23 cellular contexts compared by ENCODE assay signal in genomic region chr3:8538223-8538622, GRCh38. TPM values are rescaled to one million over a fixed set of nuclear protein-coding genes. Genes with fewer than 3 reads are reported as not detected.
DNase-seq lines count a peak whose midpoint lies in the region; ATAC-seq, FAIRE-seq and TF ChIP-seq lines count a peak whose summit lies in the region.
"Had no signal": no experiment of that assay in that cellular context is flagged by ENCODE, and none has a peak within 500 bp of the region (broad histone marks: within the 10 kb centered on the region; RNA-seq: fewer than 3 reads in every experiment).

No MANE protein-coding gene starts in this region.

- ATAC-seq in lower lobe of right lung (no peak), gastroesophageal sphincter (no peak)
- ATAC-seq in activated CD8-positive, alpha-beta memory T cell treated with anti-CD3 and anti-CD28 coated beads, Interleukin-2, amount 10 ng/mL, durations not matched to agents 7 days and 5 days = no peak
- ATAC-seq: GM23338 had no signal

- H3K36me3 ChIP-seq in ACC112 (ENCODE audit: insufficient read depth, low read length) (peaks cover 21% of the 10 kb centered on the region), astrocyte (ENCODE audit: insufficient read depth, low read length) (peaks cover 12% of the 10 kb centered on the region), lower lobe of right lung (peaks cover 60% of the 10 kb centered on the region), smooth muscle cell (ENCODE audit: low read depth) (peaks cover 16% of the 10 kb centered on the region), gastroesophageal sphincter (peaks cover 0 to 22% of the 10 kb centered on the region in 2 donors)
- H3K36me3 ChIP-seq: BLaER1 treated with 17β-estradiol and CSF1 and Interleukin-3, amounts not matched to agents 10 nM and 100 nM had no signal

- H3K9ac ChIP-seq in astrocyte (ENCODE audit: low read length) (peak overlapping the region; percentile 77), smooth muscle cell (ENCODE audit: low read depth) (no peak overlapping the region)
- H3K9ac ChIP-seq: BLaER1 treated with 17β-estradiol and CSF1 and Interleukin-3, amounts not matched to agents 10 nM and 100 nM; SK-N-SH had no signal

- FAIRE-seq in astrocyte (lab: Jason Lieb, UNC) = no peak
- FAIRE-seq: G401.6 had no signal

- TF ChIP-seq CTCF in astrocyte (IDR thresholded peaks at IDR 0.05; ENCODE audit: insufficient read depth, low read depth, low read length) = no peak
- TF ChIP-seq CTCF in lower lobe of right lung (IDR thresholded peaks at IDR 0.05) = no peak
- no peak for TF ChIP-seq CTCF in smooth muscle cell (IDR thresholded peaks at IDR 0.05; ENCODE audit: borderline replicate concordance, insufficient read depth, poor library complexity, severe bottlenecking)
- no peak for TF ChIP-seq CTCF in gastroesophageal sphincter (IDR thresholded peaks at IDR 0.05)

- H3K79me2 ChIP-seq in ACC112 (ENCODE audit: control insufficient read depth, insufficient read depth, low read length, unreplicated experiment) (no peaks in the 10 kb centered on the region), astrocyte (ENCODE audit: insufficient read depth, low read length) (no peaks in the 10 kb centered on the region), smooth muscle cell (ENCODE audit: low read depth) (peaks cover 26% of the 10 kb centered on the region)

- H3F3A ChIP-seq in smooth muscle cell (ENCODE audit: low read depth) = peaks cover 59% of the 10 kb centered on the region

- H3K4me1 ChIP-seq in ACC112 (ENCODE audit: control insufficient read depth, insufficient read depth, low read length, unreplicated experiment) = peaks cover 12% of the 10 kb centered on the region
- peaks cover 21% of the 10 kb centered on the region for H3K4me1 ChIP-seq in astrocyte (ENCODE audit: insufficient read depth, low read length)
- peaks cover 52% of the 10 kb centered on the region for H3K4me1 ChIP-seq in lower lobe of right lung
- no peaks in the 10 kb centered on the region for H3K4me1 ChIP-seq in smooth muscle cell (ENCODE audit: low read depth)
- no peaks in the 10 kb centered on the region for H3K4me1 ChIP-seq in gastroesophageal sphincter

- CTCF ChIA-PET in activated CD8-positive, alpha-beta memory T cell treated with anti-CD3 and anti-CD28 coated beads, Interleukin-2, amount 10 ng/mL, durations not matched to agents 7 days and 5 days (lab: Charles Lee) = no interaction called here

- H3K27me3 Mint-ChIP-seq in astrocyte (ENCODE audit: low read depth, unreplicated experiment) = no peaks in the 10 kb centered on the region
- no peaks in the 10 kb centered on the region for H3K27me3 Mint-ChIP-seq in activated CD8-positive, alpha-beta memory T cell treated with anti-CD3 and anti-CD28 coated beads, Interleukin-2, amount 10 ng/mL, durations not matched to agents 7 days and 5 days

- peaks cover 69% of the 10 kb centered on the region for H3K4me1 Mint-ChIP-seq in astrocyte (ENCODE audit: low read depth, unreplicated experiment)
- H3K4me1 Mint-ChIP-seq in activated CD8-positive, alpha-beta memory T cell treated with anti-CD3 and anti-CD28 coated beads, Interleukin-2, amount 10 ng/mL, durations not matched to agents 7 days and 5 days = no peaks in the 10 kb centered on the region

- H3K27ac ChIP-seq in ACC112 (ENCODE audit: low read depth, low read length) (peak overlapping the region; percentile 58), astrocyte (ENCODE audit: low read depth, low read length) (peak overlapping the region; percentile 91), lower lobe of right lung (peak overlapping the region; percentile 18), smooth muscle cell (ENCODE audit: low read depth) (peak overlapping the region; percentile 97), gastroesophageal sphincter (no peak overlapping the region)
- H3K27ac ChIP-seq: BLaER1 treated with 17β-estradiol and CSF1 and Interleukin-3, amounts not matched to agents 10 nM and 100 nM had no signal

- peaks cover 2% of the 10 kb centered on the region for H3K9me3 Mint-ChIP-seq in astrocyte (ENCODE audit: unreplicated experiment)
- H3K9me3 Mint-ChIP-seq in activated CD8-positive, alpha-beta memory T cell treated with anti-CD3 and anti-CD28 coated beads, Interleukin-2, amount 10 ng/mL, durations not matched to agents 7 days and 5 days (ENCODE audit: low read depth) = no peaks in the 10 kb centered on the region
- H3K9me3 Mint-ChIP-seq: CD4-positive, alpha-beta T cell; H9 had no signal

- H2AFZ ChIP-seq in ACC112 (ENCODE audit: low read length, unreplicated experiment) (no peak overlapping the region), astrocyte (ENCODE audit: low read depth, low read length) (no peak overlapping the region), smooth muscle cell (ENCODE audit: low read depth) (no peak overlapping the region)
- H2AFZ ChIP-seq: GM23338 had no signal

- peak overlapping the region; percentile 82 for H3K27ac Mint-ChIP-seq in astrocyte (ENCODE audit: unreplicated experiment)
- no peak overlapping the region for H3K27ac Mint-ChIP-seq in activated CD8-positive, alpha-beta memory T cell treated with anti-CD3 and anti-CD28 coated beads, Interleukin-2, amount 10 ng/mL, durations not matched to agents 7 days and 5 days
- H3K27ac Mint-ChIP-seq: CD4-positive, alpha-beta T cell; GM23338 had no signal

- no peak overlapping the region for H3K4me3 Mint-ChIP-seq in astrocyte (ENCODE audit: unreplicated experiment)
- no peak overlapping the region for H3K4me3 Mint-ChIP-seq in activated CD8-positive, alpha-beta memory T cell treated with anti-CD3 and anti-CD28 coated beads, Interleukin-2, amount 10 ng/mL, durations not matched to agents 7 days and 5 days
- H3K4me3 Mint-ChIP-seq: CD4-positive, alpha-beta T cell; GM23338; H9 had no signal

- no peak overlapping the region for H3K4me3 ChIP-seq in ACC112 (ENCODE audit: low read depth, low read length)
- H3K4me3 ChIP-seq in astrocyte (ENCODE audit: insufficient read depth, low read depth, low read length) = no peak overlapping the region
- H3K4me3 ChIP-seq in lower lobe of right lung = no peak overlapping the region
- H3K4me3 ChIP-seq in smooth muscle cell = no peak overlapping the region
- no peak overlapping the region for H3K4me3 ChIP-seq in gastroesophageal sphincter
- H3K4me3 ChIP-seq: BLaER1 treated with 17β-estradiol and CSF1 and Interleukin-3, amounts not matched to agents 10 nM and 100 nM; GM23338 had no signal

- H3K9me3 ChIP-seq in astrocyte (ENCODE audit: insufficient read depth, low read depth, low read length) (no peaks in the 10 kb centered on the region), lower lobe of right lung (no peaks in the 10 kb centered on the region), smooth muscle cell (replicated peaks; ENCODE audit: low read depth) (no peaks in the 10 kb centered on the region), gastroesophageal sphincter (no peaks in the 10 kb centered on the region)
- H3K9me3 ChIP-seq: SK-N-SH had no signal

- H4K20me1 ChIP-seq in astrocyte (ENCODE audit: insufficient read depth, low read length) (no peaks in the 10 kb centered on the region), smooth muscle cell (ENCODE audit: low read depth) (peaks cover 89% of the 10 kb centered on the region)
- H4K20me1 ChIP-seq: BLaER1 treated with 17β-estradiol and CSF1 and Interleukin-3, amounts not matched to agents 10 nM and 100 nM had no signal

- TF ChIP-seq POLR2A in gastroesophageal sphincter (IDR thresholded peaks at IDR 0.05) = no peak

- H3K36me3 Mint-ChIP-seq in astrocyte (ENCODE audit: low read depth, unreplicated experiment) = peaks cover 52% of the 10 kb centered on the region
- H3K36me3 Mint-ChIP-seq in activated CD8-positive, alpha-beta memory T cell treated with anti-CD3 and anti-CD28 coated beads, Interleukin-2, amount 10 ng/mL, durations not matched to agents 7 days and 5 days = no peaks in the 10 kb centered on the region

- intact Hi-C loops in lower lobe of right lung (cut with DNase I) = no loop called here

- H3K4me2 ChIP-seq in astrocyte (ENCODE audit: low read length) = peak overlapping the region; percentile 58
- H3K4me2 ChIP-seq in smooth muscle cell = peak overlapping the region; percentile 61
- H3K4me2 ChIP-seq: GM23338, SK-N-SH had no signal

- 91% methylated on average over 4 of the region's 4 CpGs for WGBS in smooth muscle cell (ENCODE audit: low lambda C conversion rate)
- 92 to 100% methylated on average over 2 to 4 of the region's 4 CpGs for WGBS in gastroesophageal sphincter (ENCODE audit: low coverage in 1 of 2), 2 donors

- TF ChIP-seq EP300 in gastroesophageal sphincter (IDR thresholded peaks at IDR 0.05) = no peak

- DNase-seq in astrocyte (ENCODE audit: low read depth) (no peak), lower lobe of right lung (no peak), smooth muscle cell (lab: John Stamatoyannopoulos, UW; ENCODE audit: unreplicated experiment) (no peak), T-helper 1 cell (no peak)
- no peak for DNase-seq in activated CD8-positive, alpha-beta memory T cell treated with anti-CD3 and anti-CD28 coated beads, Interleukin-2, amount 10 ng/mL, durations not matched to agents 7 days and 5 days
- DNase-seq: AML-193; CD4-positive, alpha-beta T cell; COR-L47; H9; KBM-7; MV-4-11; NCI-H1105; NCI-H1436 treated with DMSO at 0.1 percent for 48 hours; NCI-H1930; NCI-H2107; NCI-H524; NCI-H774; SK-N-SH had no signal

- H3K27me3 ChIP-seq in ACC112 (ENCODE audit: insufficient read depth, low read length) (no peaks in the 10 kb centered on the region), astrocyte (ENCODE audit: insufficient read depth, low read length) (no peaks in the 10 kb centered on the region), lower lobe of right lung (ENCODE audit: low read depth) (no peaks in the 10 kb centered on the region), smooth muscle cell (ENCODE audit: low read depth) (no peaks in the 10 kb centered on the region), gastroesophageal sphincter (no peaks in the 10 kb centered on the region)
- H3K27me3 ChIP-seq: BLaER1 treated with 17β-estradiol and CSF1 and Interleukin-3, amounts not matched to agents 10 nM and 100 nM had no signal

RNA-seq across cellular contexts. Expression of gene LMCD1, which starts 36.6 kb away (rescaled TPM):
- total RNA-seq in astrocyte = 374 and 437 TPM in 2 replicates
- 93.6 TPM for total RNA-seq in lower lobe of right lung
- 187 and 276 TPM in 2 replicates for total RNA-seq in smooth muscle cell
- 356 and 524 TPM in 2 replicates for polyA plus RNA-seq in smooth muscle cell
- 100 to 1,000 TPM in 2 of 4 donors, 10 to 100 TPM in 2; 17.6 to 318 (median 136) TPM for total RNA-seq in gastroesophageal sphincter
- 10 to 100 TPM in 1 of 2 experiments, 1 to 10 TPM in 1; 2.3 to 10.0 TPM for total RNA-seq in activated CD8-positive, alpha-beta memory T cell treated with anti-CD3 and anti-CD28 coated beads, Interleukin-2, amount 10 ng/mL, durations not matched to agents 7 days and 5 days

Comparison
In these comparisons a context has a peak if more than half of its experiments do, and no peak if none do; other contexts are left out.
1. H3K27ac ChIP-seq: peak in ACC112 (single experiment), astrocyte (single experiment), lower lobe of right lung (single experiment) and smooth muscle cell (single experiment); none in gastroesophageal sphincter (0 of 4).